Comparison of ENCODE assay signal across 8 cellular contexts in genomic region chr2:169798397-169798717, GRCh38. TPM values are rescaled to one million over a fixed set of nuclear protein-coding genes. Genes with fewer than 3 reads are reported as not detected.
DNase-seq lines count a peak whose midpoint lies in the region; ATAC-seq and TF ChIP-seq lines count a peak whose summit lies in the region.

No MANE protein-coding gene starts in this region.

- H3K9ac ChIP-seq in MM.1S (ENCODE audit: low read length) (peak overlapping the region; percentile 80; the same call in 1 of the 2 replicates), endocrine pancreas (ENCODE audit: control insufficient read depth, insufficient read depth, low read length) (no peak overlapping the region)

- peaks cover 30% of the 10 kb centered on the region for H3K36me3 Mint-ChIP-seq in Calu3 (ENCODE audit: insufficient read depth, unreplicated experiment)

- CTCF ChIA-PET in Calu3 (lab: Charles Lee): interaction anchor here (1.0 kb wide), 1 partner anchor 9 kb away, joined by 4 read pairs; no protein-coding TSS in a partner anchor

- no peaks in the 10 kb centered on the region for H3K9me3 Mint-ChIP-seq in Calu3 (ENCODE audit: low read depth, unreplicated experiment)

- peak overlapping the region; percentile 72 for H3K4me3 ChIP-seq in MM.1S (ENCODE audit: low read length)
- H3K4me3 ChIP-seq in endocrine pancreas (ENCODE audit: control insufficient read depth, insufficient read depth, low read length): peak overlapping the region; percentile 79
- peak overlapping the region; percentile 97 for H3K4me3 ChIP-seq in osteoblast (ENCODE audit: insufficient read depth, low read length)

- H3K36me3 ChIP-seq in MM.1S (replicated peaks; ENCODE audit: insufficient read depth, low read length) (no peaks in the 10 kb centered on the region), endocrine pancreas (ENCODE audit: control insufficient read depth, insufficient read depth, low read length) (no peaks in the 10 kb centered on the region), osteoblast (ENCODE audit: insufficient read depth, low read length) (peaks cover 15% of the 10 kb centered on the region)

- no peak for ATAC-seq in HG03139 (IDR thresholded peaks at IDR 0.05; ENCODE audit: unreplicated experiment)

- H3K4me1 ChIP-seq in MM.1S (ENCODE audit: low read length): no peaks in the 10 kb centered on the region
- H3K4me1 ChIP-seq in endocrine pancreas (ENCODE audit: control insufficient read depth, insufficient read depth, low read length): peaks cover 8% of the 10 kb centered on the region
- peaks cover 5% of the 10 kb centered on the region for H3K4me1 ChIP-seq in osteoblast (ENCODE audit: insufficient read depth, low read length)

- BruUV-seq in Calu3 (replicated peaks; lab: Mats Ljungman, UMichigan): no TSS peak

- H3K4me2 ChIP-seq in MM.1S (ENCODE audit: low read depth, low read length) (peak overlapping the region; percentile 74; the same call in 1 of the 2 replicates), osteoblast (ENCODE audit: insufficient read depth, low read length) (peak overlapping the region; percentile 84)

- H3K27ac ChIP-seq in MM.1S (ENCODE audit: low read length) (peak overlapping the region; percentile 78; the same call in 1 of the 2 replicates), osteoblast (ENCODE audit: low read depth, low read length) (peak overlapping the region; percentile 74)

- DNase-seq in Calu3: no peak
- DNase-seq in MM.1S: no peak
- no peak for DNase-seq in osteoblast (ENCODE audit: insufficient read length, low spot score, missing footprints)
- no peak for DNase-seq in T-helper 9 cell
- no peak for DNase-seq in stimulated activated CD4-positive, alpha-beta T cell treated with anti-CD3 and anti-CD28 coated beads, Interleukin-15, amount 100 ng/mL, for 24 hours
- DNase-seq in NCI-H226: no peak

- H3F3A ChIP-seq in MM.1S (ENCODE audit: insufficient read depth, low read length): peaks cover 8% of the 10 kb centered on the region; the same call in 1 of the 2 replicates

- H3K9me2 ChIP-seq in MM.1S (replicated peaks; ENCODE audit: insufficient read depth, low read length): no peaks in the 10 kb centered on the region

- H3K27me3 ChIP-seq in MM.1S (replicated peaks; ENCODE audit: insufficient read depth, low read length): no peaks in the 10 kb centered on the region
- no peaks in the 10 kb centered on the region for H3K27me3 ChIP-seq in endocrine pancreas (ENCODE audit: control insufficient read depth, insufficient read depth, low read length)
- H3K27me3 ChIP-seq in osteoblast (ENCODE audit: insufficient read depth, low read length): no peaks in the 10 kb centered on the region

- peak overlapping the region; percentile 81 for H2AFZ ChIP-seq in MM.1S (ENCODE audit: low read length)
- peak overlapping the region; percentile 99 for H2AFZ ChIP-seq in osteoblast (ENCODE audit: low read length)

- peak overlapping the region; percentile 78 for H3K27ac Mint-ChIP-seq in Calu3 (ENCODE audit: unreplicated experiment)

- peak overlapping the region; percentile 80 for H3K4me3 Mint-ChIP-seq in Calu3 (ENCODE audit: low read depth, unreplicated experiment)

- H3K79me2 ChIP-seq in MM.1S (ENCODE audit: low read length) (peaks cover 43% of the 10 kb centered on the region), osteoblast (ENCODE audit: insufficient read depth, low read length) (peaks cover 49% of the 10 kb centered on the region)

- H4K20me1 ChIP-seq in MM.1S (ENCODE audit: insufficient read depth, low read length) (no peaks in the 10 kb centered on the region; the same call in 1 of the 2 replicates), osteoblast (ENCODE audit: insufficient read depth, low read length) (peaks cover 6% of the 10 kb centered on the region)

- no peaks in the 10 kb centered on the region for H3K4me1 Mint-ChIP-seq in Calu3 (ENCODE audit: low read depth, unreplicated experiment)

- intact Hi-C loops in Calu3 (cut with micrococcal nuclease; ENCODE audit: unreplicated experiment): no loop called here

- TF ChIP-seq CTCF in Calu3 (IDR thresholded peaks at IDR 0.05; ENCODE audit: unreplicated experiment) (no peak), MM.1S (IDR thresholded peaks at IDR 0.05; ENCODE audit: low read length) (no peak), osteoblast (IDR thresholded peaks at IDR 0.05; ENCODE audit: extremely low read depth, low read depth, low read length) (no peak)

- no peaks in the 10 kb centered on the region for H3K27me3 Mint-ChIP-seq in Calu3 (ENCODE audit: unreplicated experiment)

- H3K9me3 ChIP-seq in MM.1S (replicated peaks; ENCODE audit: insufficient read depth, low read length) (no peaks in the 10 kb centered on the region), endocrine pancreas (ENCODE audit: control insufficient read depth, low read length) (no peaks in the 10 kb centered on the region), osteoblast (ENCODE audit: low read depth, low read length) (no peaks in the 10 kb centered on the region)

RNA-seq across cellular contexts. Expression of gene SSB, which starts 0.3 kb away (rescaled TPM):
- total RNA-seq in Calu3 (2022): 143 TPM in 2 replicates
- 82.2 and 94.1 TPM in 2 replicates for total RNA-seq in osteoblast

RNA-seq across cellular contexts. Expression of gene METTL5, which starts 26.3 kb away (rescaled TPM):
- total RNA-seq in Calu3 (2022): 63.1 and 68.2 TPM in 2 replicates
- total RNA-seq in osteoblast: 39.8 and 44.2 TPM in 2 replicates

RNA-seq across cellular contexts. Expression of gene UBR3, which starts 28.9 kb away (rescaled TPM):
- total RNA-seq in Calu3 (2022): 30.6 and 33.1 TPM in 2 replicates
- 42.7 and 50.1 TPM in 2 replicates for total RNA-seq in osteoblast
